In genomic region chr10:3774018-3774813, GRCh38 we compare ENCODE assay signal across 9 cellular contexts. TPM values are rescaled to one million over a fixed set of nuclear protein-coding genes. Genes with fewer than 3 reads are reported as not detected.
A peak's percentile ranks its signal among the peaks of the same experiment; 100 is the strongest.
DNase-seq lines count a peak whose midpoint lies in the region; ATAC-seq and TF ChIP-seq lines count a peak whose summit lies in the region.
"Had no signal": no experiment of that assay in that cellular context is flagged by ENCODE, and none has a peak within 500 bp of the region (broad histone marks: within the 10 kb centered on the region; RNA-seq: fewer than 3 reads in every experiment).

No MANE protein-coding gene starts in this region.

- no peak overlapping the region for H2AFZ ChIP-seq in SK-N-SH (ENCODE audit: low read depth)

- no peaks in the 10 kb centered on the region for H3K9me3 Mint-ChIP-seq in CD8-positive, alpha-beta memory T cell
- no peaks in the 10 kb centered on the region for H3K9me3 Mint-ChIP-seq in natural killer cell treated with Interleukin-12 subunit alpha and Interleukin-12 subunit beta and Interleukin-15 and Interleukin-18, amount 100 ng/mL, for 72 hours

- CTCF ChIA-PET in CD8-positive, alpha-beta memory T cell (lab: Charles Lee), result interaction anchor here (1.2 to 1.5 kb wide), 2 partner anchors 11 to 577 kb away, joined by 3 to 4 read pairs; partner anchors contain the start of gene KLF6
- CTCF ChIA-PET in SK-N-SH (lab: Yijun Ruan, JAX), result interaction anchor here (1.1 to 1.2 kb wide), 2 partner anchors 534 to 577 kb away, joined by 3 read pairs; no protein-coding TSS in a partner anchor

- H3K4me2 ChIP-seq in SK-N-SH, result no peak overlapping the region

- H3K4me1 Mint-ChIP-seq in CD8-positive, alpha-beta memory T cell, result peaks cover 52 to 71% (median 59%) of the 10 kb centered on the region in 3 donors
- peaks cover 54 to 69% of the 10 kb centered on the region in 2 donors for H3K4me1 Mint-ChIP-seq in natural killer cell treated with Interleukin-12 subunit alpha and Interleukin-12 subunit beta and Interleukin-15 and Interleukin-18, amount 100 ng/mL, for 72 hours (ENCODE audit: low read depth in 2 of 2)

- 97% methylated on average over 17 of the region's 17 CpGs for whole genome bisulfite sequencing in SK-N-SH (ENCODE audit: low lambda C conversion rate)

- H3K9ac ChIP-seq in SK-N-SH (no peak overlapping the region), endocrine pancreas (ENCODE audit: control insufficient read depth, insufficient read depth, low read length) (no peak overlapping the region)

- peaks cover 32% of the 10 kb centered on the region for H4K20me1 ChIP-seq in SK-N-SH (ENCODE audit: insufficient read depth)

- no peak for ATAC-seq in natural killer cell treated with Interleukin-12 subunit alpha and Interleukin-12 subunit beta and Interleukin-15 and Interleukin-18, amount 100 ng/mL, for 72 hours
- ATAC-seq in GM21619 (IDR thresholded peaks at IDR 0.05; ENCODE audit: unreplicated experiment), result no peak

- no peaks in the 10 kb centered on the region for H3K27me3 ChIP-seq in CD8-positive, alpha-beta memory T cell (ENCODE audit: insufficient read depth, low read length, poor library complexity, severe bottlenecking)
- no peaks in the 10 kb centered on the region for H3K27me3 ChIP-seq in SK-N-SH (ENCODE audit: insufficient read depth)
- H3K27me3 ChIP-seq in endocrine pancreas (ENCODE audit: control insufficient read depth, insufficient read depth, low read length), result no peaks in the 10 kb centered on the region

- H3K4me1 ChIP-seq in CD8-positive, alpha-beta memory T cell (ENCODE audit: insufficient read depth, low read length), result peaks cover 41% of the 10 kb centered on the region
- H3K4me1 ChIP-seq in SK-N-SH (ENCODE audit: control insufficient read depth in 1 of 2, insufficient read depth in 2 of 2, low read depth in 1 of 2, low read length in 1 of 2) (peaks cover 15 to 35% of the 10 kb centered on the region in 2 experiments), endocrine pancreas (ENCODE audit: control insufficient read depth, insufficient read depth, low read length) (no peaks in the 10 kb centered on the region)

- no peaks in the 10 kb centered on the region for H3K9me3 ChIP-seq in CD8-positive, alpha-beta memory T cell (ENCODE audit: low read length)
- no peaks in the 10 kb centered on the region for H3K9me3 ChIP-seq in SK-N-SH
- H3K9me3 ChIP-seq in endocrine pancreas (ENCODE audit: control insufficient read depth, low read length), result no peaks in the 10 kb centered on the region

- H3K79me2 ChIP-seq in SK-N-SH (ENCODE audit: insufficient read depth), result peaks cover 21% of the 10 kb centered on the region

- H3K36me3 Mint-ChIP-seq in CD8-positive, alpha-beta memory T cell, result peaks cover 17 to 55% (median 33%) of the 10 kb centered on the region in 3 donors
- peaks cover 37% of the 10 kb centered on the region for H3K36me3 Mint-ChIP-seq in natural killer cell treated with Interleukin-12 subunit alpha and Interleukin-12 subunit beta and Interleukin-15 and Interleukin-18, amount 100 ng/mL, for 72 hours

- no peak for TF ChIP-seq RAD21 in SK-N-SH (IDR thresholded peaks at IDR 0.05; ENCODE audit: low read length)

- in situ Hi-C loops in KBM-7 (cut with MboI; ENCODE audit: low pct_unique_long_range_greater_than_20kb, low sequenced_read_pairs), result no loop called here

- H3K9me2 ChIP-seq in SK-N-SH, result no peaks in the 10 kb centered on the region

- no peak for TF ChIP-seq EP300 in SK-N-SH (IDR thresholded peaks at IDR 0.05; ENCODE audit: borderline replicate concordance in 1 of 2, low read depth in 1 of 2, low read length in 1 of 2)

- TF ChIP-seq CTCF in SK-N-SH (IDR thresholded peaks at IDR 0.05), result no peak

- no peak overlapping the region for H3K27ac ChIP-seq in CD8-positive, alpha-beta memory T cell (ENCODE audit: low read depth, low read length)
- peak overlapping the region in 1 of 2 experiments; percentile 99; a peak in 3 of 4 replicates for H3K27ac ChIP-seq in SK-N-SH (ENCODE audit: low read depth in 2 of 2, low read length in 1 of 2)

- H3K27me3 Mint-ChIP-seq in CD8-positive, alpha-beta memory T cell, result peaks cover 0 to 4% of the 10 kb centered on the region in 2 donors
- no peaks in the 10 kb centered on the region for H3K27me3 Mint-ChIP-seq in natural killer cell treated with Interleukin-12 subunit alpha and Interleukin-12 subunit beta and Interleukin-15 and Interleukin-18, amount 100 ng/mL, for 72 hours

- POLR2A ChIA-PET in CD8-positive, alpha-beta memory T cell (lab: Charles Lee), result interaction anchor here (0.8 to 3.8 kb wide), 6 partner anchors 9 to 187 kb away, joined by 3 to 35 read pairs (median 4); partner anchors contain the start of gene KLF6
- POLR2A ChIA-PET in SK-N-SH (lab: Yijun Ruan, JAX), result interaction anchor here (1.0 kb wide), 1 partner anchor 11 kb away, joined by 4 read pairs; the partner anchor contains the start of gene KLF6

- DNase-seq in CD8-positive, alpha-beta memory T cell, result peak in 2 of 5 donors; percentile 16 to 60
- DNase-seq in SK-N-SH (no peak), NCI-H1436 (lab: John Stamatoyannopoulos, UW) (no peak), NCI-H2196 (lab: John Stamatoyannopoulos, UW; ENCODE audit: unreplicated experiment) (no peak), KBM-7 (no peak)
- DNase-seq in natural killer cell treated with Interleukin-12 subunit alpha and Interleukin-12 subunit beta and Interleukin-15 and Interleukin-18, amount 100 ng/mL, for 72 hours (ENCODE audit: low spot score), result no peak
- DNase-seq: DMS153 had no signal

- H3K4me3 ChIP-seq in CD8-positive, alpha-beta memory T cell (ENCODE audit: low read length), result no peak overlapping the region
- H3K4me3 ChIP-seq in SK-N-SH (ENCODE audit: low read depth in 2 of 2, low read length in 1 of 2), result no peak overlapping the region
- peak overlapping the region; percentile 24 for H3K4me3 ChIP-seq in endocrine pancreas (ENCODE audit: control insufficient read depth, insufficient read depth, low read length)

- H3K27ac Mint-ChIP-seq in CD8-positive, alpha-beta memory T cell, result peak overlapping the region in 7 of 8 donors; percentile 53 to 99 (median 93)
- peak overlapping the region; percentile 99 to 100 for H3K27ac Mint-ChIP-seq in natural killer cell treated with Interleukin-12 subunit alpha and Interleukin-12 subunit beta and Interleukin-15 and Interleukin-18, amount 100 ng/mL, for 72 hours

- H3K4me3 Mint-ChIP-seq in CD8-positive, alpha-beta memory T cell, result peak overlapping the region in 3 of 7 donors; percentile 2 to 17 (median 15)
- peak overlapping the region; percentile 76 for H3K4me3 Mint-ChIP-seq in natural killer cell treated with Interleukin-12 subunit alpha and Interleukin-12 subunit beta and Interleukin-15 and Interleukin-18, amount 100 ng/mL, for 72 hours

- H3K36me3 ChIP-seq in CD8-positive, alpha-beta memory T cell (ENCODE audit: insufficient read depth, low read length), result peaks cover 25% of the 10 kb centered on the region
- H3K36me3 ChIP-seq in SK-N-SH (replicated peaks in 1 of 2; ENCODE audit: control insufficient read depth in 1 of 2, insufficient read depth in 2 of 2, low read length in 1 of 2) (peaks cover 33 to 37% of the 10 kb centered on the region in 2 experiments), endocrine pancreas (ENCODE audit: control insufficient read depth, insufficient read depth, low read length) (no peaks in the 10 kb centered on the region)

- peaks cover 63% of the 10 kb centered on the region for H3F3A ChIP-seq in SK-N-SH (replicated peaks; ENCODE audit: insufficient read depth)

TF ChIP-seq in SK-N-SH, 30 proteins besides CTCF, POLR2A, EP300 and RAD21:
- TF ChIP-seq FOXJ3 (CRISPR knock-in tag; IDR thresholded peaks at IDR 0.05), result no peak
- TF ChIP-seq PBX3 (IDR thresholded peaks at IDR 0.05), result peak; percentile 30
- 0 out of 2 replicates have a peak, but pooled peaks have one; percentile 4 for TF ChIP-seq JUND (IDR thresholded peaks at IDR 0.05)
- TF ChIP-seq POLR2AphosphoS5 (IDR thresholded peaks at IDR 0.05; ENCODE audit: low read depth, low read length), result peak; percentile 45

RNA-seq across cellular contexts. Expression of gene KLF6, which starts 10.8 kb away (rescaled TPM):
- total RNA-seq in CD8-positive, alpha-beta memory T cell, result 100 to 1,000 TPM; 187 to 192 TPM
- 883 TPM for polyA plus RNA-seq in CD8-positive, alpha-beta memory T cell
- polyA plus RNA-seq in SK-N-SH (2012; rRNA removed), result 127 and 148 TPM in 2 replicates
- 72.3 and 76.2 TPM in 2 replicates for polyA plus RNA-seq in SK-N-SH (2012; cell fraction: cytosol; rRNA removed)
- polyA plus RNA-seq in SK-N-SH (2012; cell fraction: nucleus; rRNA removed), result 687 and 844 TPM in 2 replicates
- total RNA-seq in natural killer cell treated with Interleukin-12 subunit alpha and Interleukin-12 subunit beta and Interleukin-15 and Interleukin-18, amount 100 ng/mL, for 72 hours, result 100 to 1,000 TPM; 225 to 236 TPM
